In genomic region chr16:84606081-84606875, GRCh38 we compare ENCODE assay signal across 14 cellular contexts. TPM values are rescaled to one million over a fixed set of nuclear protein-coding genes. Genes with fewer than 3 reads are reported as not detected.
DNase-seq lines count a peak whose midpoint lies in the region; ATAC-seq and TF ChIP-seq lines count a peak whose summit lies in the region.
"Had no signal": no experiment of that assay in that cellular context is flagged by ENCODE, and none has a peak within 500 bp of the region (broad histone marks: within the 10 kb centered on the region; RNA-seq: fewer than 3 reads in every experiment).

No MANE protein-coding gene starts in this region.

- H3K9me3 ChIP-seq in right lobe of liver: no peaks in the 10 kb centered on the region
- H3K9me3 ChIP-seq: body of pancreas, gastrocnemius medialis had no signal

- H3K4me1 Mint-ChIP-seq in activated CD4-positive, alpha-beta T cell treated with anti-CD3 and anti-CD28 coated beads, Interleukin-2, amount 10 ng/mL, durations not matched to agents 7 days and 5 days: peaks cover 95% of the 10 kb centered on the region
- peaks cover 70 to 72% of the 10 kb centered on the region in 2 donors for H3K4me1 Mint-ChIP-seq in effector memory CD8-positive, alpha-beta T cell (ENCODE audit: low read depth in 2 of 2)
- H3K4me1 Mint-ChIP-seq in stimulated activated naive CD8-positive, alpha-beta T cell treated with anti-CD3 and anti-CD28 coated beads, Interleukin-15, Interleukin-2, amounts not matched to agents 100 ng/mL and 50 ng/mL, for 24 hours (ENCODE audit: low read depth): peaks cover 96% of the 10 kb centered on the region

- no peak overlapping the region for H3K27ac ChIP-seq in right lobe of liver
- H3K27ac ChIP-seq: body of pancreas, gastrocnemius medialis had no signal

- no peak overlapping the region for H3K4me3 ChIP-seq in right lobe of liver
- H3K4me3 ChIP-seq: body of pancreas, gastrocnemius medialis had no signal

- H3K36me3 Mint-ChIP-seq in activated CD4-positive, alpha-beta T cell treated with anti-CD3 and anti-CD28 coated beads, Interleukin-2, amount 10 ng/mL, durations not matched to agents 7 days and 5 days (ENCODE audit: low read depth): peaks cover 86% of the 10 kb centered on the region
- peaks cover 19% of the 10 kb centered on the region for H3K36me3 Mint-ChIP-seq in effector memory CD8-positive, alpha-beta T cell (ENCODE audit: insufficient read depth)
- peaks cover 70% of the 10 kb centered on the region for H3K36me3 Mint-ChIP-seq in stimulated activated naive CD8-positive, alpha-beta T cell treated with anti-CD3 and anti-CD28 coated beads, Interleukin-15, Interleukin-2, amounts not matched to agents 100 ng/mL and 50 ng/mL, for 24 hours (ENCODE audit: low read depth)

- ATAC-seq in effector memory CD8-positive, alpha-beta T cell (replicated peaks): peak; percentile 58
- no peak for ATAC-seq in right lobe of liver
- ATAC-seq: body of pancreas, gastrocnemius medialis had no signal

- intact Hi-C loops in right lobe of liver (cut with DNase I): no loop called here

- no peak for TF ChIP-seq POLR2A in right lobe of liver (IDR thresholded peaks at IDR 0.05)

- no peaks in the 10 kb centered on the region for H3K27me3 Mint-ChIP-seq in activated CD4-positive, alpha-beta T cell treated with anti-CD3 and anti-CD28 coated beads, Interleukin-2, amount 10 ng/mL, durations not matched to agents 7 days and 5 days
- H3K27me3 Mint-ChIP-seq in effector memory CD8-positive, alpha-beta T cell: no peaks in the 10 kb centered on the region
- H3K27me3 Mint-ChIP-seq in stimulated activated naive CD8-positive, alpha-beta T cell treated with anti-CD3 and anti-CD28 coated beads, Interleukin-15, Interleukin-2, amounts not matched to agents 100 ng/mL and 50 ng/mL, for 24 hours: no peaks in the 10 kb centered on the region

- no peaks in the 10 kb centered on the region for H3K36me3 ChIP-seq in right lobe of liver
- H3K36me3 ChIP-seq: gastrocnemius medialis had no signal

- 79% methylated on average over 5 of the region's 14 CpGs for WGBS in right lobe of liver (ENCODE audit: insufficient coverage, low coverage, low lambda C conversion rate, missing lambda C conversion rate)

- H3K4me1 ChIP-seq in right lobe of liver: no peaks in the 10 kb centered on the region
- H3K4me1 ChIP-seq: body of pancreas had no signal

- CTCF ChIA-PET in activated CD4-positive, alpha-beta T cell treated with anti-CD3 and anti-CD28 coated beads, Interleukin-2, amount 10 ng/mL, durations not matched to agents 7 days and 5 days (lab: Charles Lee): interaction anchor here (0.6 to 3.0 kb wide), 8 partner anchors 9 to 103 kb away, joined by 3 to 13 read pairs (median 4); no protein-coding TSS in a partner anchor

- H3K9me3 Mint-ChIP-seq in activated CD4-positive, alpha-beta T cell treated with anti-CD3 and anti-CD28 coated beads, Interleukin-2, amount 10 ng/mL, durations not matched to agents 7 days and 5 days: peaks cover 10% of the 10 kb centered on the region
- no peaks in the 10 kb centered on the region for H3K9me3 Mint-ChIP-seq in effector memory CD8-positive, alpha-beta T cell
- peaks cover 10% of the 10 kb centered on the region for H3K9me3 Mint-ChIP-seq in stimulated activated naive CD8-positive, alpha-beta T cell treated with anti-CD3 and anti-CD28 coated beads, Interleukin-15, Interleukin-2, amounts not matched to agents 100 ng/mL and 50 ng/mL, for 24 hours
- H3K9me3 Mint-ChIP-seq: endodermal cell had no signal

- H3K27ac Mint-ChIP-seq in activated CD4-positive, alpha-beta T cell treated with anti-CD3 and anti-CD28 coated beads, Interleukin-2, amount 10 ng/mL, durations not matched to agents 7 days and 5 days: peak overlapping the region; percentile 95
- H3K27ac Mint-ChIP-seq in effector memory CD8-positive, alpha-beta T cell: peak overlapping the region; percentile 47 to 93
- peak overlapping the region; percentile 50 for H3K27ac Mint-ChIP-seq in stimulated activated naive CD8-positive, alpha-beta T cell treated with anti-CD3 and anti-CD28 coated beads, Interleukin-15, Interleukin-2, amounts not matched to agents 100 ng/mL and 50 ng/mL, for 24 hours
- H3K27ac Mint-ChIP-seq: endodermal cell had no signal

- POLR2A ChIA-PET in activated CD4-positive, alpha-beta T cell treated with anti-CD3 and anti-CD28 coated beads, Interleukin-2, amount 10 ng/mL, durations not matched to agents 7 days and 5 days (lab: Charles Lee): interaction anchor here (0.6 to 1.0 kb wide), 2 partner anchors 8 to 10 kb away, joined by 3 to 4 read pairs; no protein-coding TSS in a partner anchor

- peak overlapping the region; percentile 74 for H3K4me3 Mint-ChIP-seq in activated CD4-positive, alpha-beta T cell treated with anti-CD3 and anti-CD28 coated beads, Interleukin-2, amount 10 ng/mL, durations not matched to agents 7 days and 5 days
- H3K4me3 Mint-ChIP-seq in effector memory CD8-positive, alpha-beta T cell: peak overlapping the region; percentile 53 to 55
- no peak overlapping the region for H3K4me3 Mint-ChIP-seq in stimulated activated naive CD8-positive, alpha-beta T cell treated with anti-CD3 and anti-CD28 coated beads, Interleukin-15, Interleukin-2, amounts not matched to agents 100 ng/mL and 50 ng/mL, for 24 hours
- H3K4me3 Mint-ChIP-seq: endodermal cell had no signal

- no peak for TF ChIP-seq CTCF in right lobe of liver (IDR thresholded peaks at IDR 0.05)

- DNase-seq in activated CD4-positive, alpha-beta T cell treated with anti-CD3 and anti-CD28 coated beads, Interleukin-2, amount 10 ng/mL, durations not matched to agents 7 days and 5 days: peak; percentile 74
- no peak for DNase-seq in activated CD4-positive, alpha-beta T cell treated with anti-CD3 and anti-CD28 coated beads for 4 hours
- DNase-seq in T-helper 2 cell (peak in 3 of 5 experiments; percentile 30 to 89 (median 47)), mucosa of gallbladder (ENCODE audit: low spot score) (no peak), right lobe of liver (no peak)
- peak in 1 of 3 experiments; percentile 47 for DNase-seq in effector memory CD8-positive, alpha-beta T cell
- DNase-seq in NK-92 treated with Interleukin-12 subunit alpha and Interleukin-12 subunit beta, amount 100 ng/mL, for 24 hours (lab: John Stamatoyannopoulos, UW): no peak
- DNase-seq: body of pancreas, endodermal cell, gastrocnemius medialis, kidney glomerular epithelial cell, NCI-H2029 treated with DMSO at 0.1 percent for 48 hours, OCI-M1 had no signal

- no peaks in the 10 kb centered on the region for H3K27me3 ChIP-seq in right lobe of liver
- H3K27me3 ChIP-seq: body of pancreas, gastrocnemius medialis had no signal

RNA-seq across cellular contexts. Expression of gene COTL1, which starts 11.6 kb away (rescaled TPM):
- total RNA-seq in activated CD4-positive, alpha-beta T cell treated with anti-CD3 and anti-CD28 coated beads, Interleukin-2, amount 10 ng/mL, durations not matched to agents 7 days and 5 days: 100 to 1,000 TPM; 780 to 845 TPM
- total RNA-seq in mucosa of gallbladder (129 TPM), right lobe of liver (10 to 100 TPM; 12.4 to 51.0 (median 18.6) TPM)

RNA-seq across cellular contexts. Expression of gene KLHL36, which starts 42.0 kb away (rescaled TPM):
- total RNA-seq in activated CD4-positive, alpha-beta T cell treated with anti-CD3 and anti-CD28 coated beads, Interleukin-2, amount 10 ng/mL, durations not matched to agents 7 days and 5 days: 10 to 100 TPM; 37.5 to 46.2 TPM
- total RNA-seq in mucosa of gallbladder: 76.2 TPM
- 10 to 100 TPM; 20.1 to 31.3 (median 21.9) TPM for total RNA-seq in right lobe of liver

Comparison
In these comparisons a context has a peak if more than half of its experiments do, and no peak if none do; other contexts are left out.
1. DNase-seq: peak in activated CD4-positive, alpha-beta T cell treated with anti-CD3 and anti-CD28 coated beads, Interleukin-2, amount 10 ng/mL, durations not matched to agents 7 days and 5 days (single experiment) and T-helper 2 cell (3 of 5); none in activated CD4-positive, alpha-beta T cell treated with anti-CD3 and anti-CD28 coated beads for 4 hours (0 of 2), mucosa of gallbladder (single experiment), NK-92 treated with Interleukin-12 subunit alpha and Interleukin-12 subunit beta, amount 100 ng/mL, for 24 hours (single experiment) and right lobe of liver (0 of 3).
2. Peak in every context shown above with its lines, with median percentiles within 50 percentile points of each other: H3K27ac Mint-ChIP-seq.